In the genomic region with DNA sequence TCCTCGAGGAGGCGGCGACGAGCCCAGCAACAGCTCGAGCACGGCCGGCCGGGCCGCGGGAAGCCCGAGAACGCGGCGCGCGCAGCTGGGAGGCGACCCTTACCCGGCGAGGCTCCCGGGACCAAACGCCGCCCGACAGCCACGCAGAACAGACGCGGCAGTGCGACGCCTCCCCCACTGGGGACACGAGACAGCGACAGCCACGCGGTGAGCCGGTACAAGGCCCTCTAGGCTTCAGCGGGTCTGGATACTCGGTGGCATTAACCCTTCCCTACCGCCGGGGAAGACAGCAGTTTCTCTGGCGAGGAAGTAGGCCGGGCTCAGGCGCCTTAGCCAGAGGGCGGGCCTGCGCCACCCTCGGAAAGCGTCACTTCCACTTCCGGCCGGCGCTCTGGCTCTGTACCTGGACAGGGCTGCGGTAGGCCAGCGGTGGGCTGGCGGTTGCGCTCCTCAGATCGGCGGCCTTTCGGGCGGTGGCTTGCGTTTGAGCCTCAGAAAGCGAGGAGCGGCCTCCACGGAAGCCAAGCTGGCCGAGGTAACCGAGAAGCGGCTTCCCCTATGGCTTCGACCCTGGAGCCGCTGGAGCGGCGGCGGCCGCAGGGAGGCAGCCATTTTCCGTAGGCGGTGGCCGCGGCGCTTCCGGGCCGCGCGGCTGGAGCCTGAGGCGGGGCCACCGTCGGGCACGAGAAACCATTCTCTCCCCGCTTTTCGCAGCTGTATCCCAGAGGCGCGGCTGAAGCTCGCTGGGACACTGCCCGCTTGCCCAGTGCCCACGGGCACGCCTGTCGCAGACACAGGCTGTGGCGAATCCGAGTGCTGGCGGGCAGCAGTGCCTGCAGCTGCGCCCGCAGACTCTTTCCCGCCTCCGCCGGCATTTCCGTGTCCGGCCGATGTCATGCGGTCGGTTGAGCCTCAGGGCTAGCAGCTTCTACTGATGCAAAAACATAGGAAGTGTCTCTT, we compare ENCODE assay signal across 1 cellular context.
A peak's percentile ranks its signal among the peaks of the same experiment; 100 is the strongest.
TF ChIP-seq lines count a peak whose summit lies in the region.

A gene with protein sequence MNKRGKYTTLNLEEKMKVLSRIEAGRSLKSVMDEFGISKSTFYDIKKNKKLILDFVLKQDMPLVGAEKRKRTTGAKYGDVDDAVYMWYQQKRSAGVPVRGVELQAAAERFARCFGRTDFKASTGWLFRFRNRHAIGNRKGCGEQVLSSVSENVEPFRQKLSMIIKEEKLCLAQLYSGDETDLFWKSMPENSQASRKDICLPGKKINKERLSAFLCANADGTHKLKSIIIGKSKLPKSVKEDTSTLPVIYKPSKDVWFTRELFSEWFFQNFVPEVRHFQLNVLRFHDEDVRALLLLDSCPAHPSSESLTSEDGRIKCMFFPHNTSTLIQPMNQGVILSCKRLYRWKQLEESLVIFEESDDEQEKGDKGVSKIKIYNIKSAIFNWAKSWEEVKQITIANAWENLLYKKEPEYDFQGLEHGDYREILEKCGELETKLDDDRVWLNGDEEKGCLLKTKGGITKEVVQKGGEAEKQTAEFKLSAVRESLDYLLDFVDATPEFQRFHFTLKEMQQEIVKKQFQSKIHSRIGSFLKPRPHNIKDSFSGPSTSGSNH (minus strand): TSS at position 322 of the 960 bp plus-strand sequence. CDS start 4,816 bp downstream, outside the sequence.
A gene (plus strand): TSS at position 389 of the 960 bp plus-strand sequence. CDS start 2,932 bp downstream, outside the sequence.

TF ChIP-seq in WTC11, 78 proteins besides CTCF, POLR2A, EP300 and RAD21 (continued from another document and continues in another):
- TF ChIP-seq FOXJ3 (CRISPR knock-in tag; IDR thresholded peaks at IDR 0.05; ENCODE audit: borderline replicate concordance) (no peak; the same call in 1 of the 2 replicates), EMX1 (CRISPR knock-in tag; IDR thresholded peaks at IDR 0.05) (no peak), ZNF138 (CRISPR knock-in tag; conservative IDR thresholded peaks at IDR 0.05) (peak; percentile 96), ZNF232 (CRISPR knock-in tag; IDR thresholded peaks at IDR 0.05) (peak; percentile 81), CBFB (CRISPR knock-in tag; IDR thresholded peaks at IDR 0.05; ENCODE audit: low read depth) (peak; percentile 76; the same call in 1 of the 2 replicates), TEAD1 (CRISPR knock-in tag; IDR thresholded peaks at IDR 0.05) (peak; percentile 79), CREB1 (CRISPR knock-in tag; IDR thresholded peaks at IDR 0.05) (peak; percentile 95), ZNF121 (CRISPR knock-in tag; IDR thresholded peaks at IDR 0.05) (peak; percentile 75; the same call in 1 of the 2 replicates), KAT7 (CRISPR knock-in tag; IDR thresholded peaks at IDR 0.05; ENCODE audit: borderline replicate concordance) (peak; percentile 47), RORB (CRISPR knock-in tag; IDR thresholded peaks at IDR 0.05) (no peak), SMAD4 (CRISPR knock-in tag; IDR thresholded peaks at IDR 0.05) (peak; percentile 98), ZNF263 (CRISPR knock-in tag; IDR thresholded peaks at IDR 0.05; ENCODE audit: low read depth) (peak; percentile 65), FOXK1 (CRISPR knock-in tag; IDR thresholded peaks at IDR 0.05) (peak; percentile 92), SP1 (CRISPR knock-in tag; conservative IDR thresholded peaks at IDR 0.05) (peak; percentile 66; the same call in 1 of the 2 replicates), ZNF416 (CRISPR knock-in tag; IDR thresholded peaks at IDR 0.05) (no peak), TEAD4 (CRISPR knock-in tag; IDR thresholded peaks at IDR 0.05) (peak; percentile 96), ATF1 (CRISPR knock-in tag; IDR thresholded peaks at IDR 0.05) (peak; percentile 75; the same call in 1 of the 2 replicates), ESRRA (CRISPR knock-in tag; IDR thresholded peaks at IDR 0.05; ENCODE audit: borderline replicate concordance) (peak; percentile 82), TP53 (CRISPR knock-in tag; IDR thresholded peaks at IDR 0.05) (peak; percentile 88; the same call in 1 of the 2 replicates), RELA (CRISPR knock-in tag; IDR thresholded peaks at IDR 0.05; ENCODE audit: borderline replicate concordance) (peak; percentile 92), JAZF1 (CRISPR knock-in tag; IDR thresholded peaks at IDR 0.05) (no peak), ZNF396 (CRISPR knock-in tag; IDR thresholded peaks at IDR 0.05; ENCODE audit: borderline replicate concordance) (no peak), NR3C1 (CRISPR knock-in tag; conservative IDR thresholded peaks at IDR 0.05; ENCODE audit: low read depth) (no peak), NFE2L1 (CRISPR knock-in tag; IDR thresholded peaks at IDR 0.05) (peak; percentile 75; the same call in 1 of the 2 replicates), NR2C2 (CRISPR knock-in tag; IDR thresholded peaks at IDR 0.05) (peak; percentile 86), ZNF671 (CRISPR knock-in tag; IDR thresholded peaks at IDR 0.05) (no peak)
- TF ChIP-seq, protein P1, sequence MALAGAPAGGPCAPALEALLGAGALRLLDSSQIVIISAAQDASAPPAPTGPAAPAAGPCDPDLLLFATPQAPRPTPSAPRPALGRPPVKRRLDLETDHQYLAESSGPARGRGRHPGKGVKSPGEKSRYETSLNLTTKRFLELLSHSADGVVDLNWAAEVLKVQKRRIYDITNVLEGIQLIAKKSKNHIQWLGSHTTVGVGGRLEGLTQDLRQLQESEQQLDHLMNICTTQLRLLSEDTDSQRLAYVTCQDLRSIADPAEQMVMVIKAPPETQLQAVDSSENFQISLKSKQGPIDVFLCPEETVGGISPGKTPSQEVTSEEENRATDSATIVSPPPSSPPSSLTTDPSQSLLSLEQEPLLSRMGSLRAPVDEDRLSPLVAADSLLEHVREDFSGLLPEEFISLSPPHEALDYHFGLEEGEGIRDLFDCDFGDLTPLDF (CRISPR knock-in tag; IDR thresholded peaks at IDR 0.05), result peak; percentile 96
- TF ChIP-seq, protein P2, sequence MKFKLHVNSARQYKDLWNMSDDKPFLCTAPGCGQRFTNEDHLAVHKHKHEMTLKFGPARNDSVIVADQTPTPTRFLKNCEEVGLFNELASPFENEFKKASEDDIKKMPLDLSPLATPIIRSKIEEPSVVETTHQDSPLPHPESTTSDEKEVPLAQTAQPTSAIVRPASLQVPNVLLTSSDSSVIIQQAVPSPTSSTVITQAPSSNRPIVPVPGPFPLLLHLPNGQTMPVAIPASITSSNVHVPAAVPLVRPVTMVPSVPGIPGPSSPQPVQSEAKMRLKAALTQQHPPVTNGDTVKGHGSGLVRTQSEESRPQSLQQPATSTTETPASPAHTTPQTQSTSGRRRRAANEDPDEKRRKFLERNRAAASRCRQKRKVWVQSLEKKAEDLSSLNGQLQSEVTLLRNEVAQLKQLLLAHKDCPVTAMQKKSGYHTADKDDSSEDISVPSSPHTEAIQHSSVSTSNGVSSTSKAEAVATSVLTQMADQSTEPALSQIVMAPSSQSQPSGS (CRISPR knock-in tag; IDR thresholded peaks at IDR 0.05; ENCODE audit: borderline replicate concordance, low read depth), result peak; percentile 83; the same call in 1 of the 2 replicates
- TF ChIP-seq, protein P3, sequence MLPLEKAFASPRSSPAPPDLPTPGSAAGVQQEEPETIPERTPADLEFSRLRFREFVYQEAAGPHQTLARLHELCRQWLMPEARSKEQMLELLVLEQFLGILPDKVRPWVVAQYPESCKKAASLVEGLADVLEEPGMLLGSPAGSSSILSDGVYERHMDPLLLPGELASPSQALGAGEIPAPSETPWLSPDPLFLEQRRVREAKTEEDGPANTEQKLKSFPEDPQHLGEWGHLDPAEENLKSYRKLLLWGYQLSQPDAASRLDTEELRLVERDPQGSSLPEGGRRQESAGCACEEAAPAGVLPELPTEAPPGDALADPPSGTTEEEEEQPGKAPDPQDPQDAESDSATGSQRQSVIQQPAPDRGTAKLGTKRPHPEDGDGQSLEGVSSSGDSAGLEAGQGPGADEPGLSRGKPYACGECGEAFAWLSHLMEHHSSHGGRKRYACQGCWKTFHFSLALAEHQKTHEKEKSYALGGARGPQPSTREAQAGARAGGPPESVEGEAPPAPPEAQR (CRISPR knock-in tag; IDR thresholded peaks at IDR 0.05), result no peak
- TF ChIP-seq, protein P4, sequence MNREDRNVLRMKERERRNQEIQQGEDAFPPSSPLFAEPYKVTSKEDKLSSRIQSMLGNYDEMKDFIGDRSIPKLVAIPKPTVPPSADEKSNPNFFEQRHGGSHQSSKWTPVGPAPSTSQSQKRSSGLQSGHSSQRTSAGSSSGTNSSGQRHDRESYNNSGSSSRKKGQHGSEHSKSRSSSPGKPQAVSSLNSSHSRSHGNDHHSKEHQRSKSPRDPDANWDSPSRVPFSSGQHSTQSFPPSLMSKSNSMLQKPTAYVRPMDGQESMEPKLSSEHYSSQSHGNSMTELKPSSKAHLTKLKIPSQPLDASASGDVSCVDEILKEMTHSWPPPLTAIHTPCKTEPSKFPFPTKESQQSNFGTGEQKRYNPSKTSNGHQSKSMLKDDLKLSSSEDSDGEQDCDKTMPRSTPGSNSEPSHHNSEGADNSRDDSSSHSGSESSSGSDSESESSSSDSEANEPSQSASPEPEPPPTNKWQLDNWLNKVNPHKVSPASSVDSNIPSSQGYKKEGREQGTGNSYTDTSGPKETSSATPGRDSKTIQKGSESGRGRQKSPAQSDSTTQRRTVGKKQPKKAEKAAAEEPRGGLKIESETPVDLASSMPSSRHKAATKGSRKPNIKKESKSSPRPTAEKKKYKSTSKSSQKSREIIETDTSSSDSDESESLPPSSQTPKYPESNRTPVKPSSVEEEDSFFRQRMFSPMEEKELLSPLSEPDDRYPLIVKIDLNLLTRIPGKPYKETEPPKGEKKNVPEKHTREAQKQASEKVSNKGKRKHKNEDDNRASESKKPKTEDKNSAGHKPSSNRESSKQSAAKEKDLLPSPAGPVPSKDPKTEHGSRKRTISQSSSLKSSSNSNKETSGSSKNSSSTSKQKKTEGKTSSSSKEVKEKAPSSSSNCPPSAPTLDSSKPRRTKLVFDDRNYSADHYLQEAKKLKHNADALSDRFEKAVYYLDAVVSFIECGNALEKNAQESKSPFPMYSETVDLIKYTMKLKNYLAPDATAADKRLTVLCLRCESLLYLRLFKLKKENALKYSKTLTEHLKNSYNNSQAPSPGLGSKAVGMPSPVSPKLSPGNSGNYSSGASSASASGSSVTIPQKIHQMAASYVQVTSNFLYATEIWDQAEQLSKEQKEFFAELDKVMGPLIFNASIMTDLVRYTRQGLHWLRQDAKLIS (CRISPR knock-in tag; IDR thresholded peaks at IDR 0.05; ENCODE audit: borderline replicate concordance), result peak; percentile 96; the same call in 1 of the 2 replicates
- TF ChIP-seq, protein P5, sequence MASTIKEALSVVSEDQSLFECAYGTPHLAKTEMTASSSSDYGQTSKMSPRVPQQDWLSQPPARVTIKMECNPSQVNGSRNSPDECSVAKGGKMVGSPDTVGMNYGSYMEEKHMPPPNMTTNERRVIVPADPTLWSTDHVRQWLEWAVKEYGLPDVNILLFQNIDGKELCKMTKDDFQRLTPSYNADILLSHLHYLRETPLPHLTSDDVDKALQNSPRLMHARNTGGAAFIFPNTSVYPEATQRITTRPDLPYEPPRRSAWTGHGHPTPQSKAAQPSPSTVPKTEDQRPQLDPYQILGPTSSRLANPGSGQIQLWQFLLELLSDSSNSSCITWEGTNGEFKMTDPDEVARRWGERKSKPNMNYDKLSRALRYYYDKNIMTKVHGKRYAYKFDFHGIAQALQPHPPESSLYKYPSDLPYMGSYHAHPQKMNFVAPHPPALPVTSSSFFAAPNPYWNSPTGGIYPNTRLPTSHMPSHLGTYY (CRISPR knock-in tag; IDR thresholded peaks at IDR 0.05), result no peak
- TF ChIP-seq, protein P6, sequence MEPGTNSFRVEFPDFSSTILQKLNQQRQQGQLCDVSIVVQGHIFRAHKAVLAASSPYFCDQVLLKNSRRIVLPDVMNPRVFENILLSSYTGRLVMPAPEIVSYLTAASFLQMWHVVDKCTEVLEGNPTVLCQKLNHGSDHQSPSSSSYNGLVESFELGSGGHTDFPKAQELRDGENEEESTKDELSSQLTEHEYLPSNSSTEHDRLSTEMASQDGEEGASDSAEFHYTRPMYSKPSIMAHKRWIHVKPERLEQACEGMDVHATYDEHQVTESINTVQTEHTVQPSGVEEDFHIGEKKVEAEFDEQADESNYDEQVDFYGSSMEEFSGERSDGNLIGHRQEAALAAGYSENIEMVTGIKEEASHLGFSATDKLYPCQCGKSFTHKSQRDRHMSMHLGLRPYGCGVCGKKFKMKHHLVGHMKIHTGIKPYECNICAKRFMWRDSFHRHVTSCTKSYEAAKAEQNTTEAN (CRISPR knock-in tag; IDR thresholded peaks at IDR 0.05), result peak; percentile 94
- TF ChIP-seq, protein P7, sequence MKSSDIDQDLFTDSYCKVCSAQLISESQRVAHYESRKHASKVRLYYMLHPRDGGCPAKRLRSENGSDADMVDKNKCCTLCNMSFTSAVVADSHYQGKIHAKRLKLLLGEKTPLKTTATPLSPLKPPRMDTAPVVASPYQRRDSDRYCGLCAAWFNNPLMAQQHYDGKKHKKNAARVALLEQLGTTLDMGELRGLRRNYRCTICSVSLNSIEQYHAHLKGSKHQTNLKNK (CRISPR knock-in tag; IDR thresholded peaks at IDR 0.05), result no peak
- TF ChIP-seq, protein P8, sequence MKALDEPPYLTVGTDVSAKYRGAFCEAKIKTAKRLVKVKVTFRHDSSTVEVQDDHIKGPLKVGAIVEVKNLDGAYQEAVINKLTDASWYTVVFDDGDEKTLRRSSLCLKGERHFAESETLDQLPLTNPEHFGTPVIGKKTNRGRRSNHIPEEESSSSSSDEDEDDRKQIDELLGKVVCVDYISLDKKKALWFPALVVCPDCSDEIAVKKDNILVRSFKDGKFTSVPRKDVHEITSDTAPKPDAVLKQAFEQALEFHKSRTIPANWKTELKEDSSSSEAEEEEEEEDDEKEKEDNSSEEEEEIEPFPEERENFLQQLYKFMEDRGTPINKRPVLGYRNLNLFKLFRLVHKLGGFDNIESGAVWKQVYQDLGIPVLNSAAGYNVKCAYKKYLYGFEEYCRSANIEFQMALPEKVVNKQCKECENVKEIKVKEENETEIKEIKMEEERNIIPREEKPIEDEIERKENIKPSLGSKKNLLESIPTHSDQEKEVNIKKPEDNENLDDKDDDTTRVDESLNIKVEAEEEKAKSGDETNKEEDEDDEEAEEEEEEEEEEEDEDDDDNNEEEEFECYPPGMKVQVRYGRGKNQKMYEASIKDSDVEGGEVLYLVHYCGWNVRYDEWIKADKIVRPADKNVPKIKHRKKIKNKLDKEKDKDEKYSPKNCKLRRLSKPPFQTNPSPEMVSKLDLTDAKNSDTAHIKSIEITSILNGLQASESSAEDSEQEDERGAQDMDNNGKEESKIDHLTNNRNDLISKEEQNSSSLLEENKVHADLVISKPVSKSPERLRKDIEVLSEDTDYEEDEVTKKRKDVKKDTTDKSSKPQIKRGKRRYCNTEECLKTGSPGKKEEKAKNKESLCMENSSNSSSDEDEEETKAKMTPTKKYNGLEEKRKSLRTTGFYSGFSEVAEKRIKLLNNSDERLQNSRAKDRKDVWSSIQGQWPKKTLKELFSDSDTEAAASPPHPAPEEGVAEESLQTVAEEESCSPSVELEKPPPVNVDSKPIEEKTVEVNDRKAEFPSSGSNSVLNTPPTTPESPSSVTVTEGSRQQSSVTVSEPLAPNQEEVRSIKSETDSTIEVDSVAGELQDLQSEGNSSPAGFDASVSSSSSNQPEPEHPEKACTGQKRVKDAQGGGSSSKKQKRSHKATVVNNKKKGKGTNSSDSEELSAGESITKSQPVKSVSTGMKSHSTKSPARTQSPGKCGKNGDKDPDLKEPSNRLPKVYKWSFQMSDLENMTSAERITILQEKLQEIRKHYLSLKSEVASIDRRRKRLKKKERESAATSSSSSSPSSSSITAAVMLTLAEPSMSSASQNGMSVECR (CRISPR knock-in tag; IDR thresholded peaks at IDR 0.05; ENCODE audit: borderline replicate concordance), result peak; percentile 99
